ENCODE assay signal across 8 cellular contexts in the genomic region with DNA sequence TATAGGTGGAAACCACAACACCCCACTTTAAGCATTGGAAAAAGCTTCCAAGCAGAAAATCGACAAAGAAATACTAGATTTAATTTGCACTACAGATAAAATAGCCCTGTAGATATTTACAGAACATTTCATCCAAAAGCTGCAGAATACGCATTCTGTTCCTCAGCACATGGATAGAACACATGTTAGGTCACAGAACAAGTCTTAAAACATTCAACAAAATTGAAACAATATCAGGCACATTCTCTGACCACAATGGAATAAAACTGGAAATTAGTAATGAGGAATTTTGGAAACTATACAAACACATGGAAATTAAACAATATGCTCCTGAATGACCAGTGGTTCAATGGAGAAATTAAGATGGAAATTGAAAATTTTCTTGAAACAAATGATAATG.
"Had no signal": no experiment of that assay in that cellular context is flagged by ENCODE, and none has a peak within 500 bp of the region (broad histone marks: within the 10 kb centered on the region; RNA-seq: fewer than 3 reads in every experiment).

No MANE protein-coding gene starts in this region.

- ATAC-seq: HCT116, K562 had no signal

- H3K4me3 ChIP-seq: GM23248, HAP-1, K562 had no signal

- DNase-seq: GM23248, GOT3, H7, HFFc6, IMR-90 had no signal
